ENCODE assay signal across 6 cellular contexts in genomic region chr20:22967706-22968105, GRCh38.
A peak's percentile ranks its signal among the peaks of the same experiment; 100 is the strongest.
DNase-seq lines count a peak whose midpoint lies in the region; FAIRE-seq and TF ChIP-seq lines count a peak whose summit lies in the region.
"Not testable (repeated sequence)": the region's sequence is repeated elsewhere in the genome, so short reads cannot be mapped to it uniquely, and the experiment has no call there.

No MANE protein-coding gene starts in this region.

- not testable (repeated sequence) for H3K9me3 ChIP-seq in SJCRH30 (replicated peaks); mammary epithelial cell (replicated peaks; ENCODE audit: insufficient read depth, low read length); keratinocyte (ENCODE audit: control insufficient read depth, low read depth, low read length)
- H3K9me3 ChIP-seq in endodermal cell (ENCODE audit: control insufficient read depth, low read length): peaks cover 19% of the 10 kb centered on the region

- POLR2A ChIA-PET in RWPE1 (lab: Yijun Ruan, JAX; ENCODE audit: low non-redundant PET): not testable (repeated sequence)
- POLR2A ChIA-PET in MCF 10A (lab: Yijun Ruan, JAX): interaction anchor here (0.6 to 1.3 kb wide), 3 partner anchors 177 to 722 kb away, joined by 3 to 4 read pairs (median 3); no protein-coding TSS in a partner anchor

- CTCF ChIA-PET in RWPE1 (lab: Yijun Ruan, JAX) (interaction anchor here (0.6 to 0.7 kb wide), 2 partner anchors 128 to 358 kb away, joined by 3 to 5 read pairs; no protein-coding TSS in a partner anchor), MCF 10A (lab: Yijun Ruan, JAX) (interaction anchor here (0.5 to 1.8 kb wide), 15 partner anchors 8 to 450 kb away, joined by 3 to 4 read pairs (median 3); no protein-coding TSS in a partner anchor)
- CTCF ChIA-PET in mammary epithelial cell (lab: Charles Lee; ENCODE audit: low non-redundant PET): not testable (repeated sequence)

- peak overlapping the region; percentile 71 for H3K27ac Mint-ChIP-seq in MCF 10A (ENCODE audit: low read depth, unreplicated experiment)
- H3K27ac Mint-ChIP-seq in endodermal cell: peak overlapping the region; percentile 23

- not testable (repeated sequence) for H3K79me2 ChIP-seq in mammary epithelial cell (ENCODE audit: insufficient read depth, low read length); keratinocyte (ENCODE audit: control insufficient read depth, insufficient read depth, low read length)

- peak overlapping the region; percentile 92 for H2AFZ ChIP-seq in mammary epithelial cell (ENCODE audit: low read depth, low read length)
- H2AFZ ChIP-seq in keratinocyte (ENCODE audit: control insufficient read depth, low read length): peak overlapping the region; percentile 82

- TF ChIP-seq CTCF in RWPE1 (conservative IDR thresholded peaks at IDR 0.05; ENCODE audit: low read depth); MCF 10A (IDR thresholded peaks at IDR 0.05; ENCODE audit: unreplicated experiment); mammary epithelial cell (conservative IDR thresholded peaks at IDR 0.05 in 1 of 2, IDR thresholded peaks at IDR 0.05 in 1 of 2; ENCODE audit: extremely low read depth in 1 of 2, insufficient read depth in 1 of 2, low read depth in 1 of 2, low read length in 2 of 2); endodermal cell (conservative IDR thresholded peaks at IDR 0.05); keratinocyte (optimal IDR thresholded peaks at IDR 0.05 in 1 of 3, IDR thresholded peaks at IDR 0.05 in 1 of 3, conservative IDR thresholded peaks at IDR 0.05 in 1 of 3; ENCODE audit: extremely low read depth in 1 of 3, insufficient read depth in 2 of 3, low read length in 3 of 3): not testable (repeated sequence)

- H3K9me3 Mint-ChIP-seq in MCF 10A (ENCODE audit: unreplicated experiment) (peaks cover 12% of the 10 kb centered on the region), endodermal cell (peaks cover 17% of the 10 kb centered on the region)

- WGBS in mammary epithelial cell (ENCODE audit: low coverage, missing lambda C conversion rate): 47% methylated on average over 2 of the region's 2 CpGs
- 89 to 100% methylated on average over 1 to 2 of the region's 2 CpGs for WGBS in endodermal cell (ENCODE audit: insufficient coverage in 1 of 2, insufficient read length in 1 of 2), 2 experiments

- H3K36me3 ChIP-seq in SJCRH30; mammary epithelial cell (ENCODE audit: insufficient read depth, low read length); endodermal cell (ENCODE audit: control insufficient read depth, insufficient read depth, low read length); keratinocyte (ENCODE audit: control insufficient read depth in 2 of 2, extremely low read depth in 1 of 2, insufficient read depth in 2 of 2, low read length in 2 of 2): not testable (repeated sequence)

- in situ Hi-C loops in mammary epithelial cell (cut with MboI; ENCODE audit: low sequenced_read_pairs in 2 of 2): not testable (repeated sequence)

- peaks cover 17% of the 10 kb centered on the region for H3K4me1 ChIP-seq in SJCRH30
- peaks cover 21% of the 10 kb centered on the region for H3K4me1 ChIP-seq in mammary epithelial cell (ENCODE audit: insufficient read depth, low read length)
- H3K4me1 ChIP-seq in endodermal cell (ENCODE audit: control insufficient read depth, insufficient read depth, low read length): peaks cover 13% of the 10 kb centered on the region
- peaks cover 15% of the 10 kb centered on the region for H3K4me1 ChIP-seq in keratinocyte (ENCODE audit: control insufficient read depth, extremely low read depth, insufficient read depth, low read length)

- H3K27ac ChIP-seq in RWPE1 (peak overlapping the region; percentile 78), SJCRH30 (peak overlapping the region; percentile 37; the same call in 1 of the 2 replicates), keratinocyte (ENCODE audit: control insufficient read depth, insufficient read depth, low read length) (peak overlapping the region; percentile 31)
- not testable (repeated sequence) for H3K27ac ChIP-seq in mammary epithelial cell (ENCODE audit: insufficient read depth, low read depth, low read length); endodermal cell (ENCODE audit: low read depth, low read length)

- not testable (repeated sequence) for H3K27me3 Mint-ChIP-seq in MCF 10A (ENCODE audit: insufficient read depth, unreplicated experiment); endodermal cell (ENCODE audit: insufficient read depth)

- H3K4me1 Mint-ChIP-seq in MCF 10A (ENCODE audit: insufficient read depth, unreplicated experiment) (peaks cover 14% of the 10 kb centered on the region), endodermal cell (peaks cover 27% of the 10 kb centered on the region)

- H3K4me2 ChIP-seq in mammary epithelial cell (ENCODE audit: insufficient read depth, low read depth, low read length) (peak overlapping the region; percentile 46), keratinocyte (ENCODE audit: control insufficient read depth, extremely low read depth, insufficient read depth, low read depth, low read length) (peak overlapping the region; percentile 68)

- BruUV-seq in MCF 10A (replicated peaks; lab: Mats Ljungman, UMichigan); mammary epithelial cell (replicated peaks; lab: Mats Ljungman, UMichigan): not testable (repeated sequence)

- H3K9ac ChIP-seq in mammary epithelial cell (ENCODE audit: insufficient read depth, low read length); endodermal cell (ENCODE audit: extremely low read depth, low read length, poor library complexity, severe bottlenecking); keratinocyte (ENCODE audit: control insufficient read depth, extremely low read depth, insufficient read depth, low read length): not testable (repeated sequence)

- H3K36me3 Mint-ChIP-seq in MCF 10A (ENCODE audit: insufficient read depth, unreplicated experiment); endodermal cell (ENCODE audit: low read depth): not testable (repeated sequence)

- not testable (repeated sequence) for H4K20me1 ChIP-seq in mammary epithelial cell (ENCODE audit: insufficient read depth, low read length); keratinocyte (ENCODE audit: control insufficient read depth, extremely low read depth, insufficient read depth, low read length)

- H3K9me1 ChIP-seq in keratinocyte (ENCODE audit: control insufficient read depth, extremely low read depth, insufficient read depth, low read length): not testable (repeated sequence)

- intact Hi-C loops in MCF 10A (cut with micrococcal nuclease); mammary epithelial cell (cut with micrococcal nuclease): not testable (repeated sequence)

- H3K4me3 ChIP-seq in SJCRH30; mammary epithelial cell (replicated peaks in 1 of 3; ENCODE audit: insufficient read depth in 1 of 3, low read depth in 2 of 3, low read length in 3 of 3); endodermal cell (ENCODE audit: low read length); keratinocyte (ENCODE audit: control insufficient read depth in 2 of 3, extremely low read depth in 1 of 3, insufficient read depth in 2 of 3, low read depth in 1 of 3, low read length in 3 of 3): not testable (repeated sequence)

- not testable (repeated sequence) for H3K27me3 ChIP-seq in SJCRH30; mammary epithelial cell (ENCODE audit: insufficient read depth, low read length); endodermal cell (ENCODE audit: control insufficient read depth, insufficient read depth, low read length, poor library complexity, severe bottlenecking); keratinocyte (ENCODE audit: control insufficient read depth, extremely low read depth, insufficient read depth, low read length)

- not testable (repeated sequence) for FAIRE-seq in keratinocyte (lab: Jason Lieb, UNC)

- not testable (repeated sequence) for DNase-seq in RWPE1 (ENCODE audit: low spot score); MCF 10A (ENCODE audit: unreplicated experiment); mammary epithelial cell; endodermal cell; keratinocyte (ENCODE audit: low read depth, low spot score)
- DNase-seq in SJCRH30: peak; percentile 53 to 57

- H3K4me3 Mint-ChIP-seq in MCF 10A (ENCODE audit: unreplicated experiment); endodermal cell: not testable (repeated sequence)

- dilution Hi-C loops in mammary epithelial cell (cut with HindIII; ENCODE audit: low sequenced_read_pairs); keratinocyte (cut with MboI; ENCODE audit: extremely low pct_ligation_motif_present, low sequenced_read_pairs): not testable (repeated sequence)
